Comparison of ENCODE assay signal across 29 cellular contexts in genomic region chr5:106865279-106865678, GRCh38.
"Had no signal": no experiment of that assay in that cellular context is flagged by ENCODE, and none has a peak within 500 bp of the region (broad histone marks: within the 10 kb centered on the region; RNA-seq: fewer than 3 reads in every experiment).

No MANE protein-coding gene starts in this region.

- DNase-seq: hypothalamus; kidney; left colon; left lung; lower lobe of right lung; mammary epithelial cell; mesenchymal stem cell; naive B cell; natural killer cell; nucleus accumbens; pancreas; posterior cingulate gyrus; retina; right cardiac atrium; stimulated activated CD4-positive, alpha-beta T cell treated with anti-CD3 and anti-CD28 coated beads, Interleukin-12 subunit alpha, Interleukin-12 subunit beta, amount 100 ng/mL, for 4 hours; stimulated activated CD4-positive, alpha-beta T cell treated with anti-CD3 and anti-CD28 coated beads, Interleukin-15, amount 100 ng/mL, for 24 hours; stimulated activated CD4-positive, alpha-beta T cell treated with anti-CD3 and anti-CD28 coated beads, Interleukin-2, amount 100 ng/mL, for 24 hours; stimulated activated CD4-positive, alpha-beta T cell treated with anti-CD3 and anti-CD28 coated beads, Interleukin-4, amount 100 ng/mL, for 1 hour; stimulated activated naive B cell treated with anti-CD40 and anti-IgM and Interleukin-4, amounts not matched to agents 10 μg/mL and 1 μg/mL and 100 μg/mL, for 72 hours; stimulated activated naive CD8-positive, alpha-beta T cell treated with anti-CD3 and anti-CD28 coated beads, Interleukin-15, Interleukin-2, amounts not matched to agents 100 U/mL and 50 U/mL, for 24 hours; stomach; testis; thyroid gland; transverse colon; upper lobe of left lung had no signal

- H3K9me3 ChIP-seq: left lung, lower lobe of right lung, pancreas, prostate gland, stomach, testis, thyroid gland, transverse colon, upper lobe of left lung, vagina had no signal

- H3K36me3 ChIP-seq: left lung, lower lobe of right lung, pancreas, prostate gland, stomach, thyroid gland, transverse colon, upper lobe of left lung, vagina had no signal

- H3K4me3 Mint-ChIP-seq: naive B cell; natural killer cell; stimulated activated naive B cell treated with anti-CD40 and anti-IgM and Interleukin-4, amounts not matched to agents 10 μg/mL and 1 μg/mL and 100 μg/mL, for 72 hours had no signal

- H3K27me3 Mint-ChIP-seq: naive B cell; stimulated activated naive B cell treated with anti-CD40 and anti-IgM and Interleukin-4, amounts not matched to agents 10 μg/mL and 1 μg/mL and 100 μg/mL, for 72 hours had no signal

- ATAC-seq: left colon; left lung; lower lobe of right lung; pancreas; right cardiac atrium; sciatic nerve; stimulated activated naive B cell treated with anti-CD40 and anti-IgM and Interleukin-4, amounts not matched to agents 10 μg/mL and 1 μg/mL and 100 μg/mL, for 72 hours; stimulated activated naive CD8-positive, alpha-beta T cell treated with anti-CD3 and anti-CD28 coated beads, Interleukin-15, Interleukin-2, amounts not matched to agents 100 U/mL and 50 U/mL, for 24 hours had no signal

- H3K4me1 Mint-ChIP-seq: naive B cell; stimulated activated naive B cell treated with anti-CD40 and anti-IgM and Interleukin-4, amounts not matched to agents 10 μg/mL and 1 μg/mL and 100 μg/mL, for 72 hours had no signal

- H3K4me3 ChIP-seq: left lung, lower lobe of right lung, pancreas, prostate gland, skin epidermis, stomach, testis, thyroid gland, transverse colon, upper lobe of left lung, vagina had no signal

- H3K27ac Mint-ChIP-seq: naive B cell; natural killer cell; stimulated activated naive B cell treated with anti-CD40 and anti-IgM and Interleukin-4, amounts not matched to agents 10 μg/mL and 1 μg/mL and 100 μg/mL, for 72 hours had no signal

- H3K36me3 Mint-ChIP-seq: naive B cell; natural killer cell; stimulated activated naive B cell treated with anti-CD40 and anti-IgM and Interleukin-4, amounts not matched to agents 10 μg/mL and 1 μg/mL and 100 μg/mL, for 72 hours had no signal

- H3K27ac ChIP-seq: left lung, lower lobe of right lung, pancreas, prostate gland, skin epidermis, stomach, testis, thyroid gland, transverse colon, upper lobe of left lung, vagina had no signal

- H3K4me1 ChIP-seq: left lung, lower lobe of right lung, pancreas, prostate gland, testis, thyroid gland, transverse colon, upper lobe of left lung, vagina had no signal

- H3K9me3 Mint-ChIP-seq: natural killer cell; stimulated activated naive B cell treated with anti-CD40 and anti-IgM and Interleukin-4, amounts not matched to agents 10 μg/mL and 1 μg/mL and 100 μg/mL, for 72 hours had no signal

- H3K27me3 ChIP-seq: left lung, pancreas, stomach, testis, thyroid gland, transverse colon, upper lobe of left lung, vagina had no signal
